In genomic region chr6:142700676-142701185, GRCh38 we compare ENCODE assay signal across 21 cellular contexts.
"Had no signal": no experiment of that assay in that cellular context is flagged by ENCODE, and none has a peak within 500 bp of the region (broad histone marks: within the 10 kb centered on the region; RNA-seq: fewer than 3 reads in every experiment).

No MANE protein-coding gene starts in this region.

- H3K27me3 ChIP-seq: breast epithelium, spleen, tibial nerve had no signal

- H3K4me1 ChIP-seq: tibial nerve had no signal

- H3K27me3 Mint-ChIP-seq: activated CD4-positive, alpha-beta memory T cell treated with anti-CD3 and anti-CD28 coated beads for 36 hours; activated CD4-positive, alpha-beta T cell treated with anti-CD3 and anti-CD28 coated beads, Interleukin-2, amount 10 ng/mL, durations not matched to agents 24 days and 14 days; activated naive CD8-positive, alpha-beta T cell treated with anti-CD3 and anti-CD28 coated beads, Interleukin-2, amount 50 U/mL, for 24 hours; activated T-helper 17 cell treated with anti-CD3 and anti-CD28 coated beads, Interleukin-2, amount 50 U/mL, for 72 hours had no signal

- H3K4me1 Mint-ChIP-seq: activated T-helper 17 cell treated with anti-CD3 and anti-CD28 coated beads, Interleukin-2, amount 50 U/mL, for 72 hours had no signal

- DNase-seq: activated CD4-positive, alpha-beta memory T cell treated with anti-CD3 and anti-CD28 coated beads for 36 hours; activated CD4-positive, alpha-beta T cell treated with anti-CD3 and anti-CD28 coated beads, Interleukin-2, amount 10 ng/mL, durations not matched to agents 24 days and 14 days; activated CD8-positive, alpha-beta memory T cell treated with anti-CD3 and anti-CD28 coated beads, Interleukin-2, amount 50 U/mL, for 48 hours; activated gamma-delta T cell treated with Interleukin-2 at 50 U/mL for 16 hours; activated naive CD4-positive, alpha-beta T cell treated with anti-CD3 and anti-CD28 coated beads, Interleukin-2, amount 50 U/mL, for 16 hours; activated naive CD8-positive, alpha-beta T cell treated with anti-CD3 and anti-CD28 coated beads, Interleukin-2, amount 50 U/mL, for 24 hours; activated T-cell treated with anti-CD3 and anti-CD28 coated beads, Interleukin-2, amount 50 U/mL, for 4 hours; central memory CD4-positive, alpha-beta T cell; kidney glomerular epithelial cell; lower lobe of right lung; mesenchymal stem cell; natural killer cell; right cardiac atrium; spleen; stimulated activated naive CD4-positive, alpha-beta T cell had no signal

- H3K9me3 Mint-ChIP-seq: activated CD4-positive, alpha-beta memory T cell treated with anti-CD3 and anti-CD28 coated beads for 36 hours; activated naive CD8-positive, alpha-beta T cell treated with anti-CD3 and anti-CD28 coated beads, Interleukin-2, amount 50 U/mL, for 24 hours; activated T-cell treated with anti-CD3 and anti-CD28 coated beads, Interleukin-2, amount 50 U/mL, for 4 hours; activated T-helper 17 cell treated with anti-CD3 and anti-CD28 coated beads, Interleukin-2, amount 50 U/mL, for 72 hours; natural killer cell had no signal

- H3K27ac Mint-ChIP-seq: activated CD4-positive, alpha-beta memory T cell treated with anti-CD3 and anti-CD28 coated beads for 36 hours; activated CD4-positive, alpha-beta T cell treated with anti-CD3 and anti-CD28 coated beads, Interleukin-2, amount 10 ng/mL, durations not matched to agents 24 days and 14 days; activated naive CD8-positive, alpha-beta T cell treated with anti-CD3 and anti-CD28 coated beads, Interleukin-2, amount 50 U/mL, for 24 hours; activated T-helper 17 cell treated with anti-CD3 and anti-CD28 coated beads, Interleukin-2, amount 50 U/mL, for 72 hours; natural killer cell had no signal

- H3K9me3 ChIP-seq: breast epithelium, lower lobe of right lung, spleen, tibial nerve had no signal

- H3K36me3 ChIP-seq: breast epithelium, lower lobe of right lung, spleen, tibial nerve had no signal

- FAIRE-seq: endothelial cell of umbilical vein, frontal cortex, TTC549 had no signal

- H3K36me3 Mint-ChIP-seq: activated CD4-positive, alpha-beta memory T cell treated with anti-CD3 and anti-CD28 coated beads for 36 hours; natural killer cell had no signal

- H3K4me3 ChIP-seq: breast epithelium, lower lobe of right lung, spleen, tibial nerve had no signal

- H3K4me3 Mint-ChIP-seq: activated CD4-positive, alpha-beta memory T cell treated with anti-CD3 and anti-CD28 coated beads for 36 hours; activated CD4-positive, alpha-beta T cell treated with anti-CD3 and anti-CD28 coated beads, Interleukin-2, amount 10 ng/mL, durations not matched to agents 24 days and 14 days; activated naive CD8-positive, alpha-beta T cell treated with anti-CD3 and anti-CD28 coated beads, Interleukin-2, amount 50 U/mL, for 24 hours; activated T-cell treated with anti-CD3 and anti-CD28 coated beads, Interleukin-2, amount 50 U/mL, for 4 hours; activated T-helper 17 cell treated with anti-CD3 and anti-CD28 coated beads, Interleukin-2, amount 50 U/mL, for 72 hours; natural killer cell had no signal
